8 cellular contexts compared by ENCODE assay signal in the genomic region with DNA sequence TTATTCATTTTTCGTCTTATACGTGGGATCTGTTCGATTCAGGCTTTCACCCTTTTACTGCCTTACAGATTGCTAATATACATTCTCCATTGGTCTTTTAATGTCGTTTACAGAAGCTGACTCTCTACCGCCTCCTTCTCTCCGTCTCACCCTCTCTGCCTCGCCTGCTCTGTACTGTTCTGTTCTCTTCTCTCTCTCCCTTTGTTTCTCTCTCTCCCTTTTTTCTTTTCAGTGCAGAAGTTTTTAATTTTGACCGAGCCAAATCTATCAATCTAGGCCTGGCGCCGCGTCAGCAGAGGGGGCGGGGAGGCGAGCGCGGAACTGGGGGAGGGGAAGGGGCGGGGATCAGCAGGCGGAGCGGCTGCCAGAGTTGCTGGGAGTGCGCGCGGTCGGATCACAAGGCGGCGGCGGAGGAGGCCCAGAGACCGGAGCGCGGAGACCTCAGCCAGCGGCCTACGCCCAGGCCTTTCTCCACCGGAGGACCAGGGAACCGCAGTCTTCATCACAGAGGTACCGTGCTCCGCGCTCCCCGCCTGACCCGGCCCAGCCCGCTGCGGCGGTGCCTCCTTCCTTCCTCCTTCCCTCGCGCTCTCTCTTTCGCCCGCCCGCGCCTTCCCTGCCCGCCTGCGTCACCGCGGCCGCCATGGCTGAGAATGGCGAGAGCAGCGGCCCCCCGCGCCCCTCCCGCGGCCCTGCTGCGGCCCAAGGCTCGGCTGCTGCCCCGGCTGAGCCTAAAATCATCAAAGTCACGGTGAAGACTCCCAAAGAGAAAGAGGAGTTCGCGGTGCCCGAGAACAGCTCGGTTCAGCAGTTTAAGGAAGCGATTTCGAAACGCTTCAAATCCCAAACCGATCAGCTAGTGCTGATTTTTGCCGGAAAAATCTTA. TPM values are rescaled to one million over a fixed set of nuclear protein-coding genes. Genes with fewer than 3 reads are reported as not detected.
DNase-seq lines count a peak whose midpoint lies in the region; ATAC-seq and TF ChIP-seq lines count a peak whose summit lies in the region.

TSS of gene UBQLN2 (plus strand) at position 397 of the 886 bp plus-strand sequence. CDS start at position 644, 247 bp downstream.

- peak within 1 kb of the TSS; percentile 65 for H3K4me3 ChIP-seq in AG04449 (ENCODE audit: low read depth, low read length)

- H3K27me3 Mint-ChIP-seq in chondrocyte (ENCODE audit: low read depth): no peaks in the 10 kb centered on the region

- H3K27ac Mint-ChIP-seq in chondrocyte (ENCODE audit: unreplicated experiment): peak within 1 kb of the TSS; percentile 99

- ATAC-seq in GM18873 (IDR thresholded peaks at IDR 0.05; ENCODE audit: low FRiP score, unreplicated experiment) (peak; percentile 63), HG03159 (IDR thresholded peaks at IDR 0.05; ENCODE audit: unreplicated experiment) (peak; percentile 72)

- POLR2A ChIA-PET in AG04449 (lab: Yijun Ruan, JAX): interaction anchor here (0.7 kb wide), 1 partner anchor 11 kb away, joined by 3 read pairs; no protein-coding TSS in a partner anchor

- peak within 1 kb of the TSS; percentile 91 for H3K27ac ChIP-seq in layer of hippocampus (ENCODE audit: low read depth, low read length)

- H3K27me3 ChIP-seq in layer of hippocampus (ENCODE audit: control insufficient read depth, insufficient read depth, low read length): no peaks in the 10 kb centered on the region

- CTCF ChIA-PET in AG04449 (lab: Yijun Ruan, JAX): interaction anchor here (1.0 kb wide), 1 partner anchor 165 kb away, joined by 3 read pairs; no protein-coding TSS in a partner anchor

- TF ChIP-seq CTCF in AG04449 (IDR thresholded peaks at IDR 0.05; ENCODE audit: insufficient read depth, low read length, missing control alignments) (peak; percentile 17), chondrocyte (IDR thresholded peaks at IDR 0.05) (peak; percentile 64)

- no peaks in the 10 kb centered on the region for H3K9me3 Mint-ChIP-seq in chondrocyte (ENCODE audit: low read depth)

- no peaks in the 10 kb centered on the region for H3K36me3 Mint-ChIP-seq in chondrocyte (ENCODE audit: low read depth)

- DNase-seq in AG04449 (ENCODE audit: low read depth, low spot score) (no peak), NCI-H446 (lab: John Stamatoyannopoulos, UW) (peak; percentile 24 to 78), chondrocyte (ENCODE audit: low spot score) (peak; percentile 92)
- DNase-seq in activated CD4-positive, alpha-beta T cell treated with anti-CD3 and anti-CD28 coated beads for 24 hours (ENCODE audit: low read depth in 2 of 2): peak; percentile 63
- DNase-seq in stimulated activated CD4-positive, alpha-beta T cell treated with anti-CD3 and anti-CD28 coated beads, Interleukin-1b, Interleukin-23, amount 100 ng/mL, for 4 hours (ENCODE audit: low read depth in 2 of 2): peak; percentile 66 to 71

- peaks cover 28% of the 10 kb centered on the region for H3K4me1 Mint-ChIP-seq in chondrocyte (ENCODE audit: low read depth)

- H3K4me3 Mint-ChIP-seq in chondrocyte (ENCODE audit: unreplicated experiment): peak within 1 kb of the TSS; percentile 82

RNA-seq across cellular contexts. Expression of gene UBQLN2, which starts in this region (rescaled TPM):
- total RNA-seq in chondrocyte: 35.0 to 39.2 TPM (median 35.9 TPM) in 3 replicates
